In the genomic region with DNA sequence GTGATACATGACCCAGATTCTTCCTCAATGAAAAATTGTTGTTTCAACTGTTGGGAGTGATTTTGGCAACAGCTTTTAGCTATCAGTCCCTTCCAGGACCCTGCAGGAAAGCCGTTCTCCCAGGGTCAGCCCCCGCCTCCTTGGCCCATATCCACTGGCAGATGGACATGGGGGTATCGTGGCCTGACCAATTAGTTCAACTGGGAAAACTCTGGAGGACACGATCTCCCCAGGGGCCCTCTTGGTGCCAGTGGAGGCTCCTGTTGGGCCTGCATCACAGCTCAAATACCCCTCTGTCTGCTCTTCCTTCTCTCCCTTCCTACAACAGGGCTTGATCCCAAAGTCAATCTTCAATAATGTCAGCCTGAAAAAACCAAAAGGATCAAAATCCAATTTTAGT, we compare ENCODE assay signal across 9 cellular contexts.
"Had no signal": no experiment of that assay in that cellular context is flagged by ENCODE, and none has a peak within 500 bp of the region (broad histone marks: within the 10 kb centered on the region; RNA-seq: fewer than 3 reads in every experiment).

No MANE protein-coding gene starts in this region.

- DNase-seq: GM23248, GOT3, H7, H9, HCEC 1CT, HFFc6 had no signal

- H3K36me3 ChIP-seq: HAP-1 had no signal

- H3K27ac Mint-ChIP-seq: GM23338, H9, HFFc6 had no signal

- H3K9me3 ChIP-seq: HAP-1 had no signal

- H3K4me1 ChIP-seq: HAP-1 had no signal

- H3K4me1 Mint-ChIP-seq: GM23338, H9 had no signal

- H3K4me3 Mint-ChIP-seq: GM23338, H9, HFFc6 had no signal

- H3K4me3 ChIP-seq: GM23248, GM23338, HAP-1 had no signal

- H3K27ac ChIP-seq: GM23248 had no signal

- H3K9me3 Mint-ChIP-seq: GM23338, H9 had no signal

- ATAC-seq: GM23338, HCT116 had no signal
